ENCODE assay signal across 7 cellular contexts in the genomic region with DNA sequence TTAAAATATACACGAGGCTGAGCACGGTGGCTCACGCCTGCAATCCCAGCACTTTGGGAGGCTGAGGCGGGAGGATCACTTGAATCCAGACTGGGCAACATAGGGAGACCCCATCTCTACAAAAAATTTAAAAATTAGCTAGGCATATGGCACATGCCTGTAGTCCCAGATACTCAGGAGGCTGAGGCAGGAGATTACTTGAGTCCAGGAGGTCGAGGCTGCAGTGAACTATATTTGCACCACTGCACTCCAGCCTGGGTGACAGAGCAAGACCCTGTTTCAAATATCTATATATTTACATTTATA. TPM values are rescaled to one million over a fixed set of nuclear protein-coding genes. Genes with fewer than 3 reads are reported as not detected.
"Had no signal": no experiment of that assay in that cellular context is flagged by ENCODE, and none has a peak within 500 bp of the region (broad histone marks: within the 10 kb centered on the region; RNA-seq: fewer than 3 reads in every experiment).

No MANE protein-coding gene starts in this region.

RNA-seq across cellular contexts. Expression of a gene that starts 2.5 kb away (rescaled TPM):
- total RNA-seq: LHCN-M2, MCF 10A, PC-9, Peyer's patch, Right ventricle myocardium inferior, RPMI7951, SJCRH30 had no signal

RNA-seq across cellular contexts. Expression of a gene that starts 23.6 kb away (rescaled TPM):
- total RNA-seq: MCF 10A, Peyer's patch, SJCRH30 had no signal
